ENCODE assay signal across 11 cellular contexts in genomic region chr14:67881225-67881624, GRCh38.
DNase-seq lines count a peak whose midpoint lies in the region; ATAC-seq and TF ChIP-seq lines count a peak whose summit lies in the region.
"Had no signal": no experiment of that assay in that cellular context is flagged by ENCODE, and none has a peak within 500 bp of the region (broad histone marks: within the 10 kb centered on the region; RNA-seq: fewer than 3 reads in every experiment).

No MANE protein-coding gene starts in this region.

- intact Hi-C loops in activated CD8-positive, alpha-beta T cell treated with anti-CD3 and anti-CD28 coated beads for 36 hours (cut with micrococcal nuclease) = no loop called here
- intact Hi-C loops in lower leg skin (cut with DNase I; ENCODE audit: low total_unique reads) = no loop called here

- peak; percentile 30 for DNase-seq in activated CD8-positive, alpha-beta T cell treated with anti-CD3 and anti-CD28 coated beads for 36 hours
- DNase-seq in DMS 273 treated with DMSO at 0.1 percent for 48 hours (lab: John Stamatoyannopoulos, UW) (no peak), NCI-H1105 treated with DMSO at 0.1 percent for 48 hours (lab: John Stamatoyannopoulos, UW) (no peak), AML-193 (lab: John Stamatoyannopoulos, UW) (no peak), lower leg skin (ENCODE audit: low spot score in 2 of 2) (no peak)
- DNase-seq: activated T-cell treated with anti-CD3 and anti-CD28 coated beads, Interleukin-2, amount 50 U/mL, for 1 hour; Right ventricle myocardium superior had no signal

- H3K27me3 Mint-ChIP-seq in activated CD8-positive, alpha-beta T cell treated with anti-CD3 and anti-CD28 coated beads for 36 hours = no peaks in the 10 kb centered on the region

- H3K27ac Mint-ChIP-seq in activated CD8-positive, alpha-beta T cell treated with anti-CD3 and anti-CD28 coated beads for 36 hours = no peak overlapping the region
- H3K27ac Mint-ChIP-seq: mesothelial cell of epicardium had no signal

- peaks cover 36% of the 10 kb centered on the region for H3K4me1 Mint-ChIP-seq in activated CD8-positive, alpha-beta T cell treated with anti-CD3 and anti-CD28 coated beads for 36 hours (ENCODE audit: low read depth)

- WGBS in lower leg skin, 2 donors = 73 to 85% methylated on average over 2 of the region's 2 CpGs

- CTCF ChIA-PET in activated CD8-positive, alpha-beta T cell treated with anti-CD3 and anti-CD28 coated beads for 36 hours (lab: Charles Lee) = interaction anchor here (0.7 to 3.0 kb wide), 5 partner anchors 25 to 963 kb away, joined by 3 to 9 read pairs (median 4); no protein-coding TSS in a partner anchor

- TF ChIP-seq POLR2A in GM18505 (IDR thresholded peaks at IDR 0.05; ENCODE audit: borderline replicate concordance, extremely low read depth, insufficient read depth, insufficient read length) = no peak
- TF ChIP-seq POLR2A in lower leg skin (IDR thresholded peaks at IDR 0.05) = no peak

- ATAC-seq in GM18505 (IDR thresholded peaks at IDR 0.05; ENCODE audit: unreplicated experiment) = peak; percentile 94
- peak; percentile 82 for ATAC-seq in GM19455 (IDR thresholded peaks at IDR 0.05; ENCODE audit: unreplicated experiment)
- ATAC-seq in HG03064 (IDR thresholded peaks at IDR 0.05; ENCODE audit: low read depth, unreplicated experiment) = peak; percentile 91
- peak; percentile 91 for ATAC-seq in activated CD8-positive, alpha-beta T cell treated with anti-CD3 and anti-CD28 coated beads for 36 hours

- no peak overlapping the region for H3K4me3 Mint-ChIP-seq in activated CD8-positive, alpha-beta T cell treated with anti-CD3 and anti-CD28 coated beads for 36 hours
- H3K4me3 Mint-ChIP-seq: mesothelial cell of epicardium had no signal

- H3K4me3 ChIP-seq in lower leg skin (ENCODE audit: low read depth, poor library complexity, severe bottlenecking) = no peak overlapping the region

- POLR2A ChIA-PET in activated CD8-positive, alpha-beta T cell treated with anti-CD3 and anti-CD28 coated beads for 36 hours (lab: Charles Lee) = no interaction called here

- H3K36me3 Mint-ChIP-seq in activated CD8-positive, alpha-beta T cell treated with anti-CD3 and anti-CD28 coated beads for 36 hours (ENCODE audit: low read depth) = no peaks in the 10 kb centered on the region
- H3K36me3 Mint-ChIP-seq: mesothelial cell of epicardium had no signal

- H3K9me3 Mint-ChIP-seq in activated CD8-positive, alpha-beta T cell treated with anti-CD3 and anti-CD28 coated beads for 36 hours = no peaks in the 10 kb centered on the region
- H3K9me3 Mint-ChIP-seq: mesothelial cell of epicardium had no signal

- no peak for TF ChIP-seq CTCF in activated CD8-positive, alpha-beta T cell treated with anti-CD3 and anti-CD28 coated beads for 36 hours (IDR thresholded peaks at IDR 0.05)
- no peak for TF ChIP-seq CTCF in lower leg skin (IDR thresholded peaks at IDR 0.05)
